ENCODE assay signal across 23 cellular contexts in genomic region chr10:21327239-21327993, GRCh38.
DNase-seq lines count a peak whose midpoint lies in the region; ATAC-seq and TF ChIP-seq lines count a peak whose summit lies in the region.
"Had no signal": no experiment of that assay in that cellular context is flagged by ENCODE, and none has a peak within 500 bp of the region (broad histone marks: within the 10 kb centered on the region; RNA-seq: fewer than 3 reads in every experiment).

No MANE protein-coding gene starts in this region.

- CTCF ChIA-PET in activated CD8-positive, alpha-beta memory T cell treated with anti-CD3 and anti-CD28 coated beads, Interleukin-2, amount 10 ng/mL, durations not matched to agents 7 days and 5 days (lab: Charles Lee), result no interaction called here

- no peak overlapping the region for H3K27ac Mint-ChIP-seq in activated CD8-positive, alpha-beta memory T cell treated with anti-CD3 and anti-CD28 coated beads, Interleukin-2, amount 10 ng/mL, durations not matched to agents 7 days and 5 days
- no peak overlapping the region for H3K27ac Mint-ChIP-seq in stimulated activated effector memory CD8-positive, alpha-beta T cell treated with anti-CD3 and anti-CD28 coated beads, Interleukin-12 subunit alpha, Interleukin-12 subunit beta, amount 100 ng/mL, for 72 hours
- H3K27ac Mint-ChIP-seq: activated T-helper 1 cell treated with anti-CD3 and anti-CD28 coated beads, Interleukin-12 subunit alpha, Interleukin-12 subunit beta, Interleukin-2, Interleukin-4 antibody, amounts not matched to agents 30 ng/mL and 10 ng/mL and 1 ng/mL, durations not matched to agents 14 hours and 24 hours and 36 hours; immature natural killer cell had no signal

- DNase-seq in activated CD8-positive, alpha-beta memory T cell treated with anti-CD3 and anti-CD28 coated beads, Interleukin-2, amount 10 ng/mL, durations not matched to agents 7 days and 5 days, result no peak
- DNase-seq in activated CD8-positive, alpha-beta memory T cell treated with anti-CD3 and anti-CD28 coated beads, Interleukin-2, amount 50 U/mL, for 4 hours, result no peak
- DNase-seq in NCI-H146 treated with DMSO at 0.1 percent for 48 hours (lab: John Stamatoyannopoulos, UW; ENCODE audit: unreplicated experiment) (peak; percentile 67), fibroblast of mammary gland (ENCODE audit: low read depth) (peak; percentile 22), NCI-H510A treated with DMSO at 0.1 percent for 48 hours (lab: John Stamatoyannopoulos, UW) (no peak)
- DNase-seq in stimulated activated effector memory CD8-positive, alpha-beta T cell treated with anti-CD3 and anti-CD28 coated beads, Interleukin-12 subunit alpha, Interleukin-12 subunit beta, amount 100 ng/mL, for 72 hours (ENCODE audit: low spot score in 2 of 2), result peak in 1 of 2 donors; percentile 49
- DNase-seq in effector CD4-positive, alpha-beta T cell, result no peak
- DNase-seq: ACHN; amniotic stem cell; DMS79 treated with DMSO at 0.1 percent for 48 hours; heart left ventricle; immature natural killer cell; lower lobe of right lung; NCI-H187; NCI-H2227 treated with DMSO at 0.1 percent for 48 hours; stimulated activated CD8-positive, alpha-beta memory T cell treated with anti-CD3 and anti-CD28 coated beads, Interleukin-4, amount 100 ng/mL, for 48 hours; thyroid gland had no signal

- peak; percentile 39 for ATAC-seq in activated CD8-positive, alpha-beta memory T cell treated with anti-CD3 and anti-CD28 coated beads, Interleukin-2, amount 10 ng/mL, durations not matched to agents 7 days and 5 days
- peak; percentile 57 for ATAC-seq in stimulated activated effector memory CD8-positive, alpha-beta T cell treated with anti-CD3 and anti-CD28 coated beads, Interleukin-12 subunit alpha, Interleukin-12 subunit beta, amount 100 ng/mL, for 72 hours
- no peak for ATAC-seq in HG02571 (IDR thresholded peaks at IDR 0.05; ENCODE audit: unreplicated experiment)
- ATAC-seq: heart left ventricle, lower lobe of right lung, Right ventricle myocardium inferior had no signal

- H3K4me1 Mint-ChIP-seq in activated CD8-positive, alpha-beta memory T cell treated with anti-CD3 and anti-CD28 coated beads, Interleukin-2, amount 10 ng/mL, durations not matched to agents 7 days and 5 days, result no peaks in the 10 kb centered on the region
- no peaks in the 10 kb centered on the region for H3K4me1 Mint-ChIP-seq in stimulated activated effector memory CD8-positive, alpha-beta T cell treated with anti-CD3 and anti-CD28 coated beads, Interleukin-12 subunit alpha, Interleukin-12 subunit beta, amount 100 ng/mL, for 72 hours
- H3K4me1 Mint-ChIP-seq: immature natural killer cell had no signal

- H3K36me3 Mint-ChIP-seq in activated CD8-positive, alpha-beta memory T cell treated with anti-CD3 and anti-CD28 coated beads, Interleukin-2, amount 10 ng/mL, durations not matched to agents 7 days and 5 days, result no peaks in the 10 kb centered on the region
- H3K36me3 Mint-ChIP-seq in stimulated activated effector memory CD8-positive, alpha-beta T cell treated with anti-CD3 and anti-CD28 coated beads, Interleukin-12 subunit alpha, Interleukin-12 subunit beta, amount 100 ng/mL, for 72 hours, result no peaks in the 10 kb centered on the region
- H3K36me3 Mint-ChIP-seq: immature natural killer cell had no signal

- H3K4me3 Mint-ChIP-seq in activated CD8-positive, alpha-beta memory T cell treated with anti-CD3 and anti-CD28 coated beads, Interleukin-2, amount 10 ng/mL, durations not matched to agents 7 days and 5 days, result no peak overlapping the region
- H3K4me3 Mint-ChIP-seq in stimulated activated effector memory CD8-positive, alpha-beta T cell treated with anti-CD3 and anti-CD28 coated beads, Interleukin-12 subunit alpha, Interleukin-12 subunit beta, amount 100 ng/mL, for 72 hours, result no peak overlapping the region
- H3K4me3 Mint-ChIP-seq: activated T-helper 1 cell treated with anti-CD3 and anti-CD28 coated beads, Interleukin-12 subunit alpha, Interleukin-12 subunit beta, Interleukin-2, Interleukin-4 antibody, amounts not matched to agents 30 ng/mL and 10 ng/mL and 1 ng/mL, durations not matched to agents 14 hours and 24 hours and 36 hours; immature natural killer cell had no signal

- H3K4me3 ChIP-seq in fibroblast of mammary gland (ENCODE audit: control insufficient read depth, low read depth, low read length), result no peak overlapping the region
- H3K4me3 ChIP-seq: cardiac muscle cell, heart left ventricle, lower lobe of right lung, prostate gland, skin epidermis, thyroid gland had no signal

- no peaks in the 10 kb centered on the region for H3K27me3 Mint-ChIP-seq in activated CD8-positive, alpha-beta memory T cell treated with anti-CD3 and anti-CD28 coated beads, Interleukin-2, amount 10 ng/mL, durations not matched to agents 7 days and 5 days

- no peak for TF ChIP-seq CTCF in fibroblast of mammary gland (conservative IDR thresholded peaks at IDR 0.05; ENCODE audit: control insufficient read depth, insufficient read depth, low read depth, low read length)

- no peaks in the 10 kb centered on the region for H3K9me3 Mint-ChIP-seq in activated CD8-positive, alpha-beta memory T cell treated with anti-CD3 and anti-CD28 coated beads, Interleukin-2, amount 10 ng/mL, durations not matched to agents 7 days and 5 days (ENCODE audit: low read depth)
- H3K9me3 Mint-ChIP-seq in stimulated activated effector memory CD8-positive, alpha-beta T cell treated with anti-CD3 and anti-CD28 coated beads, Interleukin-12 subunit alpha, Interleukin-12 subunit beta, amount 100 ng/mL, for 72 hours, result no peaks in the 10 kb centered on the region
- H3K9me3 Mint-ChIP-seq: activated T-helper 1 cell treated with anti-CD3 and anti-CD28 coated beads, Interleukin-12 subunit alpha, Interleukin-12 subunit beta, Interleukin-2, Interleukin-4 antibody, amounts not matched to agents 30 ng/mL and 10 ng/mL and 1 ng/mL, durations not matched to agents 14 hours and 24 hours and 36 hours; immature natural killer cell had no signal

Comparison
In these comparisons a context has a peak if more than half of its experiments do, and no peak if none do; other contexts are left out.
1. DNase-seq: peak in NCI-H146 treated with DMSO at 0.1 percent for 48 hours (single experiment) and fibroblast of mammary gland (single experiment); none in activated CD8-positive, alpha-beta memory T cell treated with anti-CD3 and anti-CD28 coated beads, Interleukin-2, amount 10 ng/mL, durations not matched to agents 7 days and 5 days (single experiment), activated CD8-positive, alpha-beta memory T cell treated with anti-CD3 and anti-CD28 coated beads, Interleukin-2, amount 50 U/mL, for 4 hours (single experiment), NCI-H510A treated with DMSO at 0.1 percent for 48 hours (single experiment) and effector CD4-positive, alpha-beta T cell (single experiment).